18 cellular contexts compared by ENCODE assay signal in the genomic region with DNA sequence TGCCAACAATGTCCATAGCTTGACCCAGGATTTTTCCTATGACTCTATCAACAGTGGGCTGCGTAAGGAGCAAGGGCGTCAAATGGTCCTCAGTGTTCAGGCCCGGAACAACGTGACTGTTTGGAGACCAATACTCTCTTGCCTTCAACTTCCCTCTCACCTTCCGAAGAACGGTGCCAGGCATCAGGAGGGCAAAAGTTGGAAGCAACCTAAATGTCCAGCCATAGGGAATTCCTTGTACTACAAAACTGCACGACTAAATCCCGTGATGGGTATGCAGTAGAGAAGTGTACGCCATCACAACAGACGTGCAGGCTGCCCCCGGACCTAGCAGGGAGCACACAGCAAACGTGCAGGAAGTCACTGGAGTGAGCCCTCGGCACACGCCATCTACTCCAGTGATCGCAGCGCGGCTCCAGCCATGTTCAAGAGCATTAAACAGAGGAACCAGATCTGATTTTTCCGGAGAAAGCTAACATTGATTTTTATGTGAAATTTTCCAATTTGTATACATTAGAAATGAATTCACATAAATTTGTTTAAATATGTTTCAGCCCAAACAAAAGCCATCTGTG.
"Had no signal": no experiment of that assay in that cellular context is flagged by ENCODE, and none has a peak within 500 bp of the region (broad histone marks: within the 10 kb centered on the region; RNA-seq: fewer than 3 reads in every experiment).

No MANE protein-coding gene starts in this region.

- H3K27ac Mint-ChIP-seq: endodermal cell had no signal

- DNase-seq: cerebellar nuclear complex; dermis blood vessel endothelial cell; effector CD4-positive, alpha-beta T cell; endodermal cell; erythroblast; foreskin keratinocyte; hippocampal formation; kidney glomerular epithelial cell; midbrain; stimulated activated CD4-positive, alpha-beta T cell treated with anti-CD3 and anti-CD28 coated beads, Interleukin-2, amount 100 ng/mL, for 24 hours; stimulated activated CD4-positive, alpha-beta T cell treated with anti-CD3 and anti-CD28 coated beads, Interleukin-4, amount 100 ng/mL, for 4 hours; stimulated activated naive CD4-positive, alpha-beta T cell; trophoblast cell; uterus had no signal

- H3K4me1 ChIP-seq: foreskin keratinocyte, right atrium auricular region, sigmoid colon, uterus had no signal

- H3K36me3 ChIP-seq: neutrophil, right atrium auricular region, sigmoid colon, uterus had no signal

- H3K9me3 ChIP-seq: neutrophil, right atrium auricular region, sigmoid colon, uterus had no signal

- H3K9me3 Mint-ChIP-seq: endodermal cell had no signal

- H3K27me3 ChIP-seq: foreskin keratinocyte, right atrium auricular region, uterus had no signal

- H3K4me3 Mint-ChIP-seq: endodermal cell had no signal

- H3K4me3 ChIP-seq: right atrium auricular region, sigmoid colon, skin epidermis, uterus had no signal

- ATAC-seq: foreskin keratinocyte had no signal

- H3K27ac ChIP-seq: foreskin keratinocyte, neutrophil, right atrium auricular region, sigmoid colon, skin epidermis, uterus had no signal
